9 cellular contexts compared by ENCODE assay signal in the genomic region with DNA sequence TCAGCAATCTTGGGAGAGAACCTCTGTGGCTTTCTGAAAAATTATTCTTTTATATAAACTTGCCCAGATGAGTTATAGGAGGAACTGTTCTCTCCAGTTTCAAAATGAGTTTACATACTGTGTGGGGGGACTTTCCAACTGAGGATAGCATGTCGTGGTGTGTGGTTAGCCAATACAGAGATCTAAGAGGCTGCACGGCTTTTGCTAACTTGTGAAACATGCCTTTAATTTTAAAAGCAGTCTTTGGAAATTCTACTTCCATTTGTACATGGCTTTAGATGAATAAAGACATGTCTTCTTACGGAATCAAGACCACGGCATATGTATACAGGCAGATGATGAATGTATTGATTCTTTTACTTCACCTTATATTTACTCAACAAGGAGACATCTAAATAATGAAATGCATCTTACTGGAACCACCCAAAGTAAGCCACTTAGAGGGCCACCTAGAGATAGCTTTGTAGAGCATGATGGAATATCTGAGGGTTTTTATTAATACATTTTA. TPM values are rescaled to one million over a fixed set of nuclear protein-coding genes. Genes with fewer than 3 reads are reported as not detected.
DNase-seq lines count a peak whose midpoint lies in the region; ATAC-seq lines count a peak whose summit lies in the region.
"Had no signal": no experiment of that assay in that cellular context is flagged by ENCODE, and none has a peak within 500 bp of the region (broad histone marks: within the 10 kb centered on the region; RNA-seq: fewer than 3 reads in every experiment).

No MANE protein-coding gene starts in this region.

- ATAC-seq in GM18520 (IDR thresholded peaks at IDR 0.05; ENCODE audit: unreplicated experiment) (peak; percentile 53), HG02884 (IDR thresholded peaks at IDR 0.05; ENCODE audit: unreplicated experiment) (peak; percentile 86), esophagus mucosa (peak; percentile 62)

- no peaks in the 10 kb centered on the region for H3K36me3 ChIP-seq in H7 (replicated peaks; ENCODE audit: control insufficient read depth, insufficient read depth, low read length)

- H3K27me3 ChIP-seq in H7 (ENCODE audit: control insufficient read depth, insufficient read depth, low read length) = no peaks in the 10 kb centered on the region

- peak; percentile 88 for DNase-seq in SIG-M5 treated with dmso at 0.1 percent for 504 hours (lab: John Stamatoyannopoulos, UW; ENCODE audit: unreplicated experiment)
- DNase-seq in T1000 (lab: John Stamatoyannopoulos, UW) = no peak
- no peak for DNase-seq in NCI-H1694 (lab: John Stamatoyannopoulos, UW)
- DNase-seq in NCI-H446 (lab: John Stamatoyannopoulos, UW) = no peak
- DNase-seq in H7 = no peak

- no peak overlapping the region for H3K4me3 ChIP-seq in H7 (ENCODE audit: insufficient read depth, low read depth, low read length)
- H3K4me3 ChIP-seq: lung had no signal

RNA-seq across cellular contexts. Expression of a gene that starts 39.8 kb away (rescaled TPM):
- total RNA-seq in esophagus mucosa = 23.7 TPM
- total RNA-seq in H7 (2014; rRNA removed; shearing (Covaris generic)) = 13.3 and 16.0 TPM in 2 replicates
